In genomic region chr11:61333638-61334433, GRCh38 we compare ENCODE assay signal across 8 cellular contexts. TPM values are rescaled to one million over a fixed set of nuclear protein-coding genes. Genes with fewer than 3 reads are reported as not detected.
DNase-seq lines count a peak whose midpoint lies in the region; ATAC-seq, FAIRE-seq and TF ChIP-seq lines count a peak whose summit lies in the region.

No MANE protein-coding gene starts in this region.

- H4K20me1 ChIP-seq in HCT116 (ENCODE audit: insufficient read depth) = no peaks in the 10 kb centered on the region

- H3K27me3 Mint-ChIP-seq in T-cell = no peaks in the 10 kb centered on the region

- peaks cover 9 to 10% of the 10 kb centered on the region in 2 experiments; a peak in 3 of 4 replicates for H3K36me3 ChIP-seq in HCT116 (ENCODE audit: control insufficient read depth in 1 of 2, insufficient read depth in 2 of 2, low read length in 2 of 2)

- no peaks in the 10 kb centered on the region for H3K27me3 ChIP-seq in HCT116 (ENCODE audit: insufficient read depth, low read length)

- H3K9me3 ChIP-seq in HCT116 (ENCODE audit: control insufficient read depth in 1 of 2, insufficient read depth in 1 of 2, low read depth in 1 of 2, low read length in 2 of 2) = no peaks in the 10 kb centered on the region

- DNase-seq in HCT116 (ENCODE audit: low read depth, low spot score) (no peak), T-cell (peak in 1 of 34 experiments; percentile 4), fibroblast of mammary gland (ENCODE audit: low read depth) (no peak), skeletal muscle cell (ENCODE audit: low read depth) (no peak), GM03348 (ENCODE audit: low spot score) (no peak), NCI-H2081 treated with DMSO at 0.1 percent for 48 hours (lab: John Stamatoyannopoulos, UW) (no peak), frontal cortex (ENCODE audit: low spot score in 2 of 2) (no peak)

- H3K4me2 ChIP-seq in HCT116 (ENCODE audit: low read length) = peak overlapping the region; percentile 93

- H3K4me1 ChIP-seq in HCT116 (ENCODE audit: control insufficient read depth in 1 of 2, insufficient read depth in 2 of 2, low read length in 2 of 2) = peaks cover 28 to 46% of the 10 kb centered on the region in 2 experiments

- RAD21 ChIA-PET in HCT116 (lab: Charles Lee; ENCODE audit: low non-redundant PET in 1 of 2, low total read pairs in 2 of 2, uncharacterized antibody in 2 of 2, unreplicated experiment in 2 of 2) = interaction anchor here (0.5 to 1.8 kb wide), 3 partner anchors 52 to 304 kb away, joined by 3 to 5 read pairs (median 4); no protein-coding TSS in a partner anchor

- H3K4me1 Mint-ChIP-seq in T-cell = peaks cover 56 to 59% (median 56%) of the 10 kb centered on the region in 3 donors

- H2AFZ ChIP-seq in HCT116 (ENCODE audit: low read depth, low read length, poor library complexity, severe bottlenecking) = no peak overlapping the region

- peaks cover 20% of the 10 kb centered on the region for H3K36me3 Mint-ChIP-seq in T-cell

- ATAC-seq in HCT116 (0 out of 2 replicates have a peak, but pooled peaks have one; percentile 3), T-cell (replicated peaks in 1 of 4) (no peak), HG03432 (IDR thresholded peaks at IDR 0.05; ENCODE audit: unreplicated experiment) (no peak)

- H3K27ac Mint-ChIP-seq in T-cell = peak overlapping the region; percentile 97 to 99

- H3K79me2 ChIP-seq in HCT116 (ENCODE audit: insufficient read depth, low read length) = peaks cover 66% of the 10 kb centered on the region

- intact Hi-C loops in HCT116 (cut with micrococcal nuclease) = loop anchor here (2.0 kb wide), 1 partner anchor 59 kb away; the partner anchor contains the start of gene TMEM216

- CTCF ChIA-PET in HCT116 (lab: Charles Lee) (interaction anchor here (0.6 to 4.6 kb wide), 4 partner anchors 28 to 305 kb away, joined by 4 to 120 read pairs (median 4); partner anchors contain the start of gene CYB561A3), T-cell (lab: Charles Lee) (interaction anchor here (0.5 to 2.5 kb wide), 7 partner anchors 28 to 68 kb away, joined by 3 to 17 read pairs (median 4); partner anchors contain the start of genes CYB561A3 (in 1 of the 2), TMEM138 (in 1 of the 2) and TMEM216 (in 1 of the 2))

- peak overlapping the region; percentile 85 to 97 for H3K4me3 ChIP-seq in HCT116 (replicated peaks in 1 of 2; ENCODE audit: low read depth in 1 of 2, low read length in 2 of 2)
- H3K4me3 ChIP-seq in fibroblast of mammary gland (ENCODE audit: control insufficient read depth, low read depth, low read length) = peak overlapping the region; percentile 89
- H3K4me3 ChIP-seq in skeletal muscle cell (ENCODE audit: low read depth, low read length) = peak overlapping the region; percentile 99

- no peaks in the 10 kb centered on the region for H3K9me3 Mint-ChIP-seq in T-cell

- H3K4me3 Mint-ChIP-seq in T-cell = peak overlapping the region; percentile 92 to 94 (median 92)

- TF ChIP-seq CTCF in HCT116 (IDR thresholded peaks at IDR 0.05 in 2 of 3, conservative IDR thresholded peaks at IDR 0.05 in 1 of 3; ENCODE audit: borderline replicate concordance in 1 of 3, insufficient read depth in 1 of 3, low read depth in 2 of 3, low read length in 2 of 3) = no peak
- no peak for TF ChIP-seq CTCF in fibroblast of mammary gland (conservative IDR thresholded peaks at IDR 0.05; ENCODE audit: control insufficient read depth, insufficient read depth, low read depth, low read length)

- H3K9me2 ChIP-seq in HCT116 (ENCODE audit: insufficient read depth) = no peaks in the 10 kb centered on the region

- TSS peak; percentile 79 for BruUV-seq in HCT116 (replicated peaks; lab: Mats Ljungman, UMichigan)

- FAIRE-seq in frontal cortex (lab: Jason Lieb, UNC) = no peak

- POLR2A ChIA-PET in HCT116 (lab: Charles Lee) = interaction anchor here (0.8 to 2.0 kb wide), 3 partner anchors 28 to 95 kb away, joined by 4 to 7 read pairs (median 4); partner anchors contain the start of genes CPSF7, CYB561A3 and TMEM138
- POLR2A ChIA-PET in T-cell (lab: Charles Lee) = interaction anchor here (0.5 to 1.3 kb wide), 5 partner anchors 14 to 677 kb away, joined by 3 to 7 read pairs (median 4); partner anchors contain the start of gene TMEM138 (in 1 of the 2)

- TF ChIP-seq RAD21 in HCT116 (IDR thresholded peaks at IDR 0.05; ENCODE audit: low read depth) = no peak

- H3K9ac ChIP-seq in HCT116 (ENCODE audit: low read length) = peak overlapping the region; percentile 97

- H3K27ac ChIP-seq in HCT116 (ENCODE audit: low read depth, low read length) = peak overlapping the region; percentile 92

- peak; percentile 9 for TF ChIP-seq POLR2A in HCT116 (IDR thresholded peaks at IDR 0.05; ENCODE audit: borderline replicate concordance, extremely low read depth, insufficient read depth, insufficient read length)

TF ChIP-seq in HCT116, 20 proteins besides CTCF, POLR2A, EP300 and RAD21 (continues in another document):
- TF ChIP-seq ZFX (IDR thresholded peaks at IDR 0.05) = no peak
- TF ChIP-seq ELF1 (IDR thresholded peaks at IDR 0.05; ENCODE audit: borderline replicate concordance, low read depth) = no peak
- TF ChIP-seq CBX3 (IDR thresholded peaks at IDR 0.05; ENCODE audit: low read depth) = no peak
- TF ChIP-seq EZH2phosphoT487 (IDR thresholded peaks at IDR 0.05; ENCODE audit: borderline replicate concordance) = no peak
- TF ChIP-seq EZH2 (IDR thresholded peaks at IDR 0.05) = no peak
- TF ChIP-seq, protein P1, sequence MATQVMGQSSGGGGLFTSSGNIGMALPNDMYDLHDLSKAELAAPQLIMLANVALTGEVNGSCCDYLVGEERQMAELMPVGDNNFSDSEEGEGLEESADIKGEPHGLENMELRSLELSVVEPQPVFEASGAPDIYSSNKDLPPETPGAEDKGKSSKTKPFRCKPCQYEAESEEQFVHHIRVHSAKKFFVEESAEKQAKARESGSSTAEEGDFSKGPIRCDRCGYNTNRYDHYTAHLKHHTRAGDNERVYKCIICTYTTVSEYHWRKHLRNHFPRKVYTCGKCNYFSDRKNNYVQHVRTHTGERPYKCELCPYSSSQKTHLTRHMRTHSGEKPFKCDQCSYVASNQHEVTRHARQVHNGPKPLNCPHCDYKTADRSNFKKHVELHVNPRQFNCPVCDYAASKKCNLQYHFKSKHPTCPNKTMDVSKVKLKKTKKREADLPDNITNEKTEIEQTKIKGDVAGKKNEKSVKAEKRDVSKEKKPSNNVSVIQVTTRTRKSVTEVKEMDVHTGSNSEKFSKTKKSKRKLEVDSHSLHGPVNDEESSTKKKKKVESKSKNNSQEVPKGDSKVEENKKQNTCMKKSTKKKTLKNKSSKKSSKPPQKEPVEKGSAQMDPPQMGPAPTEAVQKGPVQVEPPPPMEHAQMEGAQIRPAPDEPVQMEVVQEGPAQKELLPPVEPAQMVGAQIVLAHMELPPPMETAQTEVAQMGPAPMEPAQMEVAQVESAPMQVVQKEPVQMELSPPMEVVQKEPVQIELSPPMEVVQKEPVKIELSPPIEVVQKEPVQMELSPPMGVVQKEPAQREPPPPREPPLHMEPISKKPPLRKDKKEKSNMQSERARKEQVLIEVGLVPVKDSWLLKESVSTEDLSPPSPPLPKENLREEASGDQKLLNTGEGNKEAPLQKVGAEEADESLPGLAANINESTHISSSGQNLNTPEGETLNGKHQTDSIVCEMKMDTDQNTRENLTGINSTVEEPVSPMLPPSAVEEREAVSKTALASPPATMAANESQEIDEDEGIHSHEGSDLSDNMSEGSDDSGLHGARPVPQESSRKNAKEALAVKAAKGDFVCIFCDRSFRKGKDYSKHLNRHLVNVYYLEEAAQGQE (IDR thresholded peaks at IDR 0.05; ENCODE audit: low read depth) = no peak
- TF ChIP-seq SRF (IDR thresholded peaks at IDR 0.05; ENCODE audit: low read depth) = no peak
- TF ChIP-seq MAX (IDR thresholded peaks at IDR 0.05) = no peak; the same call in 1 of the 2 replicates
- no peak for TF ChIP-seq FOSL1 (IDR thresholded peaks at IDR 0.05; ENCODE audit: low read depth)
- TF ChIP-seq TCF7L2 (IDR thresholded peaks at IDR 0.05; ENCODE audit: borderline replicate concordance, extremely low read depth, insufficient read depth, insufficient read length) = no peak
- no peak for TF ChIP-seq SP1 (IDR thresholded peaks at IDR 0.05; ENCODE audit: low read depth)
- no peak for TF ChIP-seq ZNF274 (IDR thresholded peaks at IDR 0.05; ENCODE audit: low read depth, low read length)
- no peak for TF ChIP-seq YY1 (IDR thresholded peaks at IDR 0.05; ENCODE audit: extremely low read depth, insufficient replicate concordance, low read depth, low read length)
- TF ChIP-seq CEBPB (IDR thresholded peaks at IDR 0.05; ENCODE audit: low read depth) = no peak
- no peak for TF ChIP-seq SIN3A (IDR thresholded peaks at IDR 0.05; ENCODE audit: low read depth)
- TF ChIP-seq JUND (IDR thresholded peaks at IDR 0.05) = no peak

RNA-seq across cellular contexts. Expression of gene TKFC, which starts 0.8 kb away (rescaled TPM):
- total RNA-seq in HCT116 (2021; ENCODE audit: unreplicated experiment) (156 TPM), T-cell (10 to 100 TPM; 30.9 to 53.9 (median 46.6) TPM), frontal cortex (7.7 TPM)
- polyA plus RNA-seq in HCT116 (2012) = 125 and 130 TPM in 2 replicates

RNA-seq across cellular contexts. Expression of gene DDB1, which starts 0.9 kb away (rescaled TPM):
- total RNA-seq in HCT116 (2021; ENCODE audit: unreplicated experiment) (269 TPM), T-cell (100 to 1,000 TPM; 165 to 186 (median 176) TPM), frontal cortex (223 TPM)
- polyA plus RNA-seq in HCT116 (2012) = 197 and 216 TPM in 2 replicates

RNA-seq across cellular contexts. Expression of gene CYB561A3, which starts 27.8 kb away (rescaled TPM):
- total RNA-seq in HCT116 (2021; ENCODE audit: unreplicated experiment) (34.1 TPM), T-cell (10 to 100 TPM; 34.8 to 49.1 (median 47.3) TPM), frontal cortex (4.9 TPM)
- polyA plus RNA-seq in HCT116 (2012) = 20.8 and 21.6 TPM in 2 replicates

RNA-seq across cellular contexts. Expression of gene TMEM138, which starts 28.3 kb away (rescaled TPM):
- total RNA-seq in HCT116 (2021; ENCODE audit: unreplicated experiment) (45.0 TPM), T-cell (10 to 100 TPM; 48.7 to 57.7 (median 56.6) TPM), frontal cortex (28.5 TPM)
- polyA plus RNA-seq in HCT116 (2012) = 25.5 and 37.8 TPM in 2 replicates

RNA-seq across cellular contexts. Expression of gene VWCE, which starts 38.7 kb away (rescaled TPM):
- total RNA-seq in HCT116 (2021; ENCODE audit: unreplicated experiment) = 2.5 TPM
- 0.62 and 0.98 TPM in 2 replicates for polyA plus RNA-seq in HCT116 (2012)
- 1 to 10 TPM in 2 of 5 donors, under 1 TPM in 3; 0.48 to 1.3 (median 0.60) TPM for total RNA-seq in T-cell
- 2.0 TPM for total RNA-seq in frontal cortex
